In the genomic region with DNA sequence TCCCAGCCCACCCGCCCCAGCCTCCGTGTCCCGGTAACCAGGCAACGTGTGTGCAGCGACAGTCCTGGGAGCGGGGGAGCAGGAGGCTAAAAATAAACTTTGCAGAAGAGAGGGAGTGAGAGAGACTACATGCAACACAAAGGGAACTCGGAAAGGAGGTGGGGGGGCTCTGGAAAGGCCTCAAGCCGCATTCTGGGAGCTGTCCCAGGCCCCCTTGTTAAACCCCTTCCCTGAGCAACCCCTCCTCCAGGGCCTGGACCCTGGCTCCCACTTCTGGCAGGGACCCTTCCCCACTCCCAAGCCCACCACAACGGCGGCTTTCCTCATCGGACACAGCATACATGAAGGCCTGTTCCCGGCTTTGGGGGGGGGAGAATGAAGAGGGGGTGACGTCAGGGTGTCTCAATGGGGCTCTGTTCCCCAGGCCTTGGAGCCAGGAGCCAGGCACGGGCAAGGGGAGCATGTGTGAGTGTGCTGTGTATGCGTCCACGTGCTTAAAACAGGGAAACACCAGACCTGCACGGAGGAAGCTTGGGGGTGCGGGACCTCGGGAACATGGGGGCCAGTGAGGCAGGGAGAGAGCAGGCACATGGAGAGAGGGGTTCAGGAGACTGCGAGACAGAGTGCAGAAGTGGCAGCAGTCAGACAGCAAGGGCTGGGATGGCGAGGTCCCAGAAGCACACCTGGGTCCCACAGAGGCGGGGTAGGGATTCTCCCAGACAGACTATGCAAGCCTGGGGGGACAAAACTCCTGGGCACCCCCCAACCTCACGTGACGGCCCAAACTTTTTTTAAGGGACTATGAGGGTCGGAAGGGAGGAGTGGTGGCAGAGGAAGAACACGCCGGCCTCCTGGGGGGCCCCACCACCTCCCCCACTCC, we compare ENCODE assay signal across 8 cellular contexts. TPM values are rescaled to one million over a fixed set of nuclear protein-coding genes. Genes with fewer than 3 reads are reported as not detected.
DNase-seq lines count a peak whose midpoint lies in the region; ATAC-seq and TF ChIP-seq lines count a peak whose summit lies in the region.

No MANE protein-coding gene starts in this region.

- H3K9me2 ChIP-seq in neural cell (ENCODE audit: insufficient read depth, low read length): no peaks in the 10 kb centered on the region

- H3F3A ChIP-seq in neural cell (ENCODE audit: insufficient read depth, low read length, poor library complexity, severe bottlenecking): no peaks in the 10 kb centered on the region

- H3K79me2 ChIP-seq in neural cell (replicated peaks; ENCODE audit: insufficient read depth, low read length): peaks cover 20% of the 10 kb centered on the region

- peak overlapping the region; percentile 99 for H3K27ac Mint-ChIP-seq in WTC11

- ATAC-seq in activated T-cell treated with anti-CD3 and anti-CD28 coated beads, Interleukin-2, amount 50 U/mL, for 4 hours: no peak
- ATAC-seq in WTC11 (no peak), GM19023 (IDR thresholded peaks at IDR 0.05; ENCODE audit: unreplicated experiment) (no peak)

- no peaks in the 10 kb centered on the region for H3K9me3 Mint-ChIP-seq in activated T-cell treated with anti-CD3 and anti-CD28 coated beads, Interleukin-2, amount 50 U/mL, for 4 hours
- H3K9me3 Mint-ChIP-seq in WTC11: no peaks in the 10 kb centered on the region

- no peak for TF ChIP-seq RAD21 in neural cell (conservative IDR thresholded peaks at IDR 0.05)

- POLR2A ChIA-PET in WTC11 (lab: Charles Lee): interaction anchor here (1.2 kb wide), 1 partner anchor 27 kb away, joined by 3 read pairs; no protein-coding TSS in a partner anchor

- H3K4me1 Mint-ChIP-seq in activated T-cell treated with anti-CD3 and anti-CD28 coated beads, Interleukin-2, amount 50 U/mL, for 4 hours (ENCODE audit: low read depth): peaks cover 26% of the 10 kb centered on the region
- H3K4me1 Mint-ChIP-seq in WTC11: peaks cover 32% of the 10 kb centered on the region

- no peak overlapping the region for H2AFZ ChIP-seq in neural cell (ENCODE audit: low read depth, low read length)

- peak overlapping the region; percentile 96 for H3K4me3 Mint-ChIP-seq in activated T-cell treated with anti-CD3 and anti-CD28 coated beads, Interleukin-2, amount 50 U/mL, for 4 hours
- H3K4me3 Mint-ChIP-seq in WTC11: peak overlapping the region; percentile 90

- H3K27me3 ChIP-seq in neural cell (ENCODE audit: insufficient read depth, low read depth, low read length): no peaks in the 10 kb centered on the region

- no peak for TF ChIP-seq EP300 in neural cell (conservative IDR thresholded peaks at IDR 0.05; ENCODE audit: poor library complexity, severe bottlenecking)

- no peaks in the 10 kb centered on the region for H3K9me3 ChIP-seq in neural cell (ENCODE audit: low read length)

- H3K36me3 Mint-ChIP-seq in activated T-cell treated with anti-CD3 and anti-CD28 coated beads, Interleukin-2, amount 50 U/mL, for 4 hours (ENCODE audit: insufficient read depth): no peaks in the 10 kb centered on the region
- H3K36me3 Mint-ChIP-seq in WTC11: no peaks in the 10 kb centered on the region

- CTCF ChIA-PET in WTC11 (lab: Charles Lee): interaction anchor here (1.0 to 3.5 kb wide), 4 partner anchors 8 to 27 kb away, joined by 3 to 26 read pairs (median 4); no protein-coding TSS in a partner anchor

- H3K9ac ChIP-seq in neural cell (ENCODE audit: low read length): peak overlapping the region; percentile 71

- peak overlapping the region; percentile 82 for H3K4me2 ChIP-seq in neural cell (ENCODE audit: low read length)

- no peak for DNase-seq in activated T-cell treated with anti-CD3 and anti-CD28 coated beads, Interleukin-2, amount 50 U/mL, for 4 hours
- DNase-seq in activated T-cell treated with anti-CD3 and anti-CD28 coated beads for 4 hours (no peak), WTC11 (ENCODE audit: low spot score) (no peak), fibroblast of the aortic adventitia (ENCODE audit: low read depth) (peak; percentile 54), SK-N-DZ (ENCODE audit: low spot score) (no peak), T-helper 9 cell (no peak)

- no peaks in the 10 kb centered on the region for H3K36me3 ChIP-seq in neural cell (ENCODE audit: insufficient read depth, low read length)

- H3K27me3 Mint-ChIP-seq in activated T-cell treated with anti-CD3 and anti-CD28 coated beads, Interleukin-2, amount 50 U/mL, for 4 hours (ENCODE audit: low read depth): peaks cover 3% of the 10 kb centered on the region
- H3K27me3 Mint-ChIP-seq in WTC11 (ENCODE audit: low read depth): peaks cover 11% of the 10 kb centered on the region

- H4K20me1 ChIP-seq in neural cell (ENCODE audit: insufficient read depth): no peaks in the 10 kb centered on the region

- H3K4me3 ChIP-seq in fibroblast of the aortic adventitia (ENCODE audit: low read depth, low read length) (peak overlapping the region; percentile 83), neural cell (ENCODE audit: low read length) (peak overlapping the region; percentile 97)

- TF ChIP-seq CTCF in WTC11 (IDR thresholded peaks at IDR 0.05) (no peak), fibroblast of the aortic adventitia (IDR thresholded peaks at IDR 0.05; ENCODE audit: insufficient read depth, low read length) (no peak), neural cell (IDR thresholded peaks at IDR 0.05; ENCODE audit: poor library complexity, severe bottlenecking) (no peak)

- H3K27ac ChIP-seq in neural cell (ENCODE audit: low read length): peak overlapping the region; percentile 65

TF ChIP-seq in WTC11, 78 proteins besides CTCF, POLR2A, EP300 and RAD21 (continues in another document):
- TF ChIP-seq, protein P1, sequence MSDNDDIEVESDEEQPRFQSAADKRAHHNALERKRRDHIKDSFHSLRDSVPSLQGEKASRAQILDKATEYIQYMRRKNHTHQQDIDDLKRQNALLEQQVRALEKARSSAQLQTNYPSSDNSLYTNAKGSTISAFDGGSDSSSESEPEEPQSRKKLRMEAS (CRISPR knock-in tag; IDR thresholded peaks at IDR 0.05): 0 out of 2 replicates have a peak, but pooled peaks have one; percentile 48

TF ChIP-seq in neural cell, 6 proteins besides CTCF, POLR2A, EP300 and RAD21 (continues in another document):
- peak; percentile 24 for TF ChIP-seq POLR2AphosphoS5 (IDR thresholded peaks at IDR 0.05)
- no peak for TF ChIP-seq SMC3 (conservative IDR thresholded peaks at IDR 0.05; ENCODE audit: poor library complexity)
- peak; percentile 53 for TF ChIP-seq MXI1 (conservative IDR thresholded peaks at IDR 0.05; ENCODE audit: poor library complexity, severe bottlenecking)

RNA-seq across cellular contexts. Expression of gene ERF, which starts 2.3 kb away (rescaled TPM):
- 10 to 100 TPM; 86.2 to 95.4 (median 89.1) TPM for total RNA-seq in activated T-cell treated with anti-CD3 and anti-CD28 coated beads, Interleukin-2, amount 50 U/mL, for 4 hours
- total RNA-seq in WTC11 (2021) (65.4 to 67.6 TPM (median 65.9 TPM) in 3 replicates), fibroblast of the aortic adventitia (ENCODE audit: low replicate concordance) (18.2 and 30.4 TPM in 2 replicates)
- 3.8 and 6.7 TPM in 2 replicates for polyA plus RNA-seq in neural cell
- 5.3 and 6.6 TPM in 2 replicates for polyA minus RNA-seq in neural cell
- polyA plus RNA-seq in SK-N-DZ (2014; cell fraction: cytosol; rRNA removed): 30.2 and 33.4 TPM in 2 replicates
- polyA plus RNA-seq in SK-N-DZ (2014; cell fraction: nucleus; rRNA removed): 69.8 and 78.5 TPM in 2 replicates

RNA-seq across cellular contexts. Expression of gene GSK3A, which starts 10.2 kb away (rescaled TPM):
- 10 to 100 TPM; 51.9 to 56.4 (median 55.2) TPM for total RNA-seq in activated T-cell treated with anti-CD3 and anti-CD28 coated beads, Interleukin-2, amount 50 U/mL, for 4 hours
- total RNA-seq in WTC11 (2021) (49.8 to 50.8 TPM (median 49.9 TPM) in 3 replicates), fibroblast of the aortic adventitia (ENCODE audit: low replicate concordance) (3.1 and 18.3 TPM in 2 replicates)
- 25.2 and 25.8 TPM in 2 replicates for polyA plus RNA-seq in neural cell
- polyA minus RNA-seq in neural cell: 31.5 and 32.4 TPM in 2 replicates
- polyA plus RNA-seq in SK-N-DZ (2014; cell fraction: cytosol; rRNA removed): 39.7 and 55.9 TPM in 2 replicates
- 26.7 and 35.8 TPM in 2 replicates for polyA plus RNA-seq in SK-N-DZ (2014; cell fraction: nucleus; rRNA removed)

RNA-seq across cellular contexts. Expression of gene CIC, which starts 16.4 kb away (rescaled TPM):
- 10 to 100 TPM; 54.9 to 67.3 (median 64.1) TPM for total RNA-seq in activated T-cell treated with anti-CD3 and anti-CD28 coated beads, Interleukin-2, amount 50 U/mL, for 4 hours
- 53.0 to 58.5 TPM (median 55.8 TPM) in 3 replicates for total RNA-seq in WTC11 (2021)
- 35.3 and 36.1 TPM in 2 replicates for total RNA-seq in fibroblast of the aortic adventitia (ENCODE audit: low replicate concordance)
- 10.8 and 23.1 TPM in 2 replicates for polyA plus RNA-seq in neural cell
- 29.0 and 31.0 TPM in 2 replicates for polyA minus RNA-seq in neural cell
- polyA plus RNA-seq in SK-N-DZ (2014; cell fraction: cytosol; rRNA removed): 14.2 and 17.4 TPM in 2 replicates
- polyA plus RNA-seq in SK-N-DZ (2014; cell fraction: nucleus; rRNA removed): 35.7 and 42.1 TPM in 2 replicates

RNA-seq across cellular contexts. Expression of gene ZNF526, which starts 32.5 kb away (rescaled TPM):
- total RNA-seq in activated T-cell treated with anti-CD3 and anti-CD28 coated beads, Interleukin-2, amount 50 U/mL, for 4 hours: 10 to 100 TPM; 17.2 to 19.4 (median 18.7) TPM
- total RNA-seq in WTC11 (2021) (16.1 to 18.3 TPM (median 16.4 TPM) in 3 replicates), fibroblast of the aortic adventitia (ENCODE audit: low replicate concordance) (6.0 and 13.0 TPM in 2 replicates)
- polyA plus RNA-seq in neural cell: 2.1 TPM in 2 replicates
- polyA minus RNA-seq in neural cell: 7.6 and 10.0 TPM in 2 replicates
- 7.7 and 9.3 TPM in 2 replicates for polyA plus RNA-seq in SK-N-DZ (2014; cell fraction: cytosol; rRNA removed)
- polyA plus RNA-seq in SK-N-DZ (2014; cell fraction: nucleus; rRNA removed): 5.6 and 6.5 TPM in 2 replicates

RNA-seq across cellular contexts. Expression of gene DEDD2, which starts 35.1 kb away (rescaled TPM):
- 10 to 100 TPM; 25.2 to 29.1 (median 28.1) TPM for total RNA-seq in activated T-cell treated with anti-CD3 and anti-CD28 coated beads, Interleukin-2, amount 50 U/mL, for 4 hours
- total RNA-seq in WTC11 (2021) (37.7 to 42.0 TPM (median 39.2 TPM) in 3 replicates), fibroblast of the aortic adventitia (ENCODE audit: low replicate concordance) (11.1 and 13.5 TPM in 2 replicates)
- polyA plus RNA-seq in neural cell: 69.9 and 72.8 TPM in 2 replicates
- 45.7 and 51.6 TPM in 2 replicates for polyA minus RNA-seq in neural cell
- 50.8 and 59.3 TPM in 2 replicates for polyA plus RNA-seq in SK-N-DZ (2014; cell fraction: cytosol; rRNA removed)
- 44.6 and 50.5 TPM in 2 replicates for polyA plus RNA-seq in SK-N-DZ (2014; cell fraction: nucleus; rRNA removed)
